8 cellular contexts compared by ENCODE assay signal in the genomic region with DNA sequence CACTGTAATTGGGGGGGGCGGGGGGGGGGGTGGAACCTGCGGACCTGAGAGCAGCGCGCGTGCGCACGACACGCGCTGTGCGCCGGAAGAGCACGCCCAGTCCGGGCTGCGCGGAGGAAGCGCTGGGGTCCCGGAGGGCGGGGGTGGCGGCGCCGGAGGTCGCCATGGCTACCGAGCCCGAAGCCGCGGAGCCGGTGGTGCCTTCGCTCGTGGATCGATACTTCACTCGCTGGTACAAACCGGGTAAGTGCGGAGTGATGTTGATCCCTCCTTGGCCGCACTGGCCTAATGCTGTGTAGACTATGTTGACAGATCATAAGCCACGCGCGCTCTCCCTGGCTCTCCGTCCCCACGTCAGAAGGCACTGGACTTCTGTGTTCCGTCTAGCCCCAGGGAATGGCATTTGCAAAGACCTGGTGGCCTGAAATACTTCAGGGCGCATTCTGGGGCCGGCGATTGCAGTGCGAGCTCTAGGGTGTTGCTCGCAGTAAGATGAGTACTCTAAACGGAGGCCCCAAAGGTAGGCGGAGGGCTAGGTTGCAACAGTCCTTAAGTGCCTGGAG. TPM values are rescaled to one million over a fixed set of nuclear protein-coding genes. Genes with fewer than 3 reads are reported as not detected.
DNase-seq lines count a peak whose midpoint lies in the region; ATAC-seq and TF ChIP-seq lines count a peak whose summit lies in the region.

A gene with protein sequence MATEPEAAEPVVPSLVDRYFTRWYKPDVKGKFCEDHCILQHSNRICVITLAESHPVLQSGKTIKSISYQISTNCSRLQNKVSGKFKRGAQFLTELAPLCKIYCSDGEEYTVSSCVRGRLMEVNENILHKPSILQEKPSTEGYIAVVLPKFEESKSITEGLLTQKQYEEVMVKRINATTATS (plus strand): TSS at position 78 of the 563 bp plus-strand sequence. CDS start 87 bp downstream, at position 165.

- H3K4me3 ChIP-seq in fibroblast of villous mesenchyme (ENCODE audit: low read depth, low read length) (peak within 1 kb of the TSS; percentile 94), neural cell (ENCODE audit: low read length) (peak within 1 kb of the TSS; percentile 84)

- TF ChIP-seq CTCF in fibroblast of villous mesenchyme (IDR thresholded peaks at IDR 0.05; ENCODE audit: insufficient read depth, low read depth, low read length), result no peak
- no peak for TF ChIP-seq CTCF in neural cell (IDR thresholded peaks at IDR 0.05; ENCODE audit: poor library complexity, severe bottlenecking)

- H3K36me3 ChIP-seq in neural cell (ENCODE audit: insufficient read depth, low read length), result no peaks in the 10 kb centered on the region

- H3F3A ChIP-seq in neural cell (ENCODE audit: insufficient read depth, low read length, poor library complexity, severe bottlenecking), result peaks cover 5% of the 10 kb centered on the region

- no peak for TF ChIP-seq RAD21 in neural cell (conservative IDR thresholded peaks at IDR 0.05)

- H3K4me3 Mint-ChIP-seq in stimulated activated naive CD8-positive, alpha-beta T cell treated with anti-CD3 and anti-CD28 coated beads, Interleukin-15, amount 100 ng/mL, for 72 hours, result peak within 1 kb of the TSS; percentile 93 to 97

- H3K9me3 Mint-ChIP-seq in stimulated activated naive CD8-positive, alpha-beta T cell treated with anti-CD3 and anti-CD28 coated beads, Interleukin-15, amount 100 ng/mL, for 72 hours, result no peaks in the 10 kb centered on the region

- peaks cover 20% of the 10 kb centered on the region for H3K4me1 Mint-ChIP-seq in stimulated activated naive CD8-positive, alpha-beta T cell treated with anti-CD3 and anti-CD28 coated beads, Interleukin-15, amount 100 ng/mL, for 72 hours

- H3K4me2 ChIP-seq in neural cell (ENCODE audit: low read length), result peak within 1 kb of the TSS; percentile 88

- no peaks in the 10 kb centered on the region for H3K27me3 Mint-ChIP-seq in stimulated activated naive CD8-positive, alpha-beta T cell treated with anti-CD3 and anti-CD28 coated beads, Interleukin-15, amount 100 ng/mL, for 72 hours

- peak; percentile 82 for ATAC-seq in GM21717 (IDR thresholded peaks at IDR 0.05; ENCODE audit: unreplicated experiment)
- peak; percentile 85 for ATAC-seq in stimulated activated naive CD8-positive, alpha-beta T cell treated with anti-CD3 and anti-CD28 coated beads, Interleukin-15, amount 100 ng/mL, for 72 hours

- peak within 1 kb of the TSS; percentile 95 to 97 for H3K27ac Mint-ChIP-seq in stimulated activated naive CD8-positive, alpha-beta T cell treated with anti-CD3 and anti-CD28 coated beads, Interleukin-15, amount 100 ng/mL, for 72 hours

- H4K20me1 ChIP-seq in neural cell (ENCODE audit: insufficient read depth), result no peaks in the 10 kb centered on the region

- no peaks in the 10 kb centered on the region for H3K9me2 ChIP-seq in neural cell (ENCODE audit: insufficient read depth, low read length)

- DNase-seq in DMS53 treated with DMSO at 0.1 percent for 48 hours (lab: John Stamatoyannopoulos, UW; ENCODE audit: unreplicated experiment), result peak; percentile 30
- DNase-seq in KBM-7, result peak; percentile 81
- peak; percentile 81 for DNase-seq in RPMI7951 (ENCODE audit: low read depth)
- peak; percentile 72 for DNase-seq in activated gamma-delta T cell (lab: John Stamatoyannopoulos, UW)
- DNase-seq in fibroblast of villous mesenchyme (ENCODE audit: low read depth), result peak; percentile 81
- peak; percentile 70 to 78 for DNase-seq in stimulated activated naive CD8-positive, alpha-beta T cell treated with anti-CD3 and anti-CD28 coated beads, Interleukin-15, amount 100 ng/mL, for 72 hours

- no peak for TF ChIP-seq EP300 in neural cell (conservative IDR thresholded peaks at IDR 0.05; ENCODE audit: poor library complexity, severe bottlenecking)

- H3K9ac ChIP-seq in neural cell (ENCODE audit: low read length), result peak within 1 kb of the TSS; percentile 90

- H3K27ac ChIP-seq in neural cell (ENCODE audit: low read length), result peak within 1 kb of the TSS; percentile 90

- H2AFZ ChIP-seq in neural cell (ENCODE audit: low read depth, low read length), result peak within 1 kb of the TSS; percentile 79

- H3K9me3 ChIP-seq in neural cell (ENCODE audit: low read length), result no peaks in the 10 kb centered on the region

- in situ Hi-C loops in KBM-7 (cut with MboI; ENCODE audit: low pct_unique_long_range_greater_than_20kb, low sequenced_read_pairs), result no loop called here

- H3K27me3 ChIP-seq in neural cell (ENCODE audit: insufficient read depth, low read depth, low read length), result no peaks in the 10 kb centered on the region

- H3K79me2 ChIP-seq in neural cell (replicated peaks; ENCODE audit: insufficient read depth, low read length), result peaks cover 41% of the 10 kb centered on the region

TF ChIP-seq in neural cell, 6 proteins besides CTCF, POLR2A, EP300 and RAD21:
- TF ChIP-seq TAF1 (IDR thresholded peaks at IDR 0.05; ENCODE audit: low read depth) (no peak), MXI1 (conservative IDR thresholded peaks at IDR 0.05; ENCODE audit: poor library complexity, severe bottlenecking) (peak; percentile 95), SMC3 (conservative IDR thresholded peaks at IDR 0.05; ENCODE audit: poor library complexity) (peak; percentile 24), POLR2AphosphoS5 (IDR thresholded peaks at IDR 0.05) (peak; percentile 48), EZH2 (IDR thresholded peaks at IDR 0.05; ENCODE audit: borderline replicate concordance, insufficient read depth, low read length, poor library complexity, severe bottlenecking) (no peak)
- TF ChIP-seq, protein P1, sequence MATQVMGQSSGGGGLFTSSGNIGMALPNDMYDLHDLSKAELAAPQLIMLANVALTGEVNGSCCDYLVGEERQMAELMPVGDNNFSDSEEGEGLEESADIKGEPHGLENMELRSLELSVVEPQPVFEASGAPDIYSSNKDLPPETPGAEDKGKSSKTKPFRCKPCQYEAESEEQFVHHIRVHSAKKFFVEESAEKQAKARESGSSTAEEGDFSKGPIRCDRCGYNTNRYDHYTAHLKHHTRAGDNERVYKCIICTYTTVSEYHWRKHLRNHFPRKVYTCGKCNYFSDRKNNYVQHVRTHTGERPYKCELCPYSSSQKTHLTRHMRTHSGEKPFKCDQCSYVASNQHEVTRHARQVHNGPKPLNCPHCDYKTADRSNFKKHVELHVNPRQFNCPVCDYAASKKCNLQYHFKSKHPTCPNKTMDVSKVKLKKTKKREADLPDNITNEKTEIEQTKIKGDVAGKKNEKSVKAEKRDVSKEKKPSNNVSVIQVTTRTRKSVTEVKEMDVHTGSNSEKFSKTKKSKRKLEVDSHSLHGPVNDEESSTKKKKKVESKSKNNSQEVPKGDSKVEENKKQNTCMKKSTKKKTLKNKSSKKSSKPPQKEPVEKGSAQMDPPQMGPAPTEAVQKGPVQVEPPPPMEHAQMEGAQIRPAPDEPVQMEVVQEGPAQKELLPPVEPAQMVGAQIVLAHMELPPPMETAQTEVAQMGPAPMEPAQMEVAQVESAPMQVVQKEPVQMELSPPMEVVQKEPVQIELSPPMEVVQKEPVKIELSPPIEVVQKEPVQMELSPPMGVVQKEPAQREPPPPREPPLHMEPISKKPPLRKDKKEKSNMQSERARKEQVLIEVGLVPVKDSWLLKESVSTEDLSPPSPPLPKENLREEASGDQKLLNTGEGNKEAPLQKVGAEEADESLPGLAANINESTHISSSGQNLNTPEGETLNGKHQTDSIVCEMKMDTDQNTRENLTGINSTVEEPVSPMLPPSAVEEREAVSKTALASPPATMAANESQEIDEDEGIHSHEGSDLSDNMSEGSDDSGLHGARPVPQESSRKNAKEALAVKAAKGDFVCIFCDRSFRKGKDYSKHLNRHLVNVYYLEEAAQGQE (IDR thresholded peaks at IDR 0.05; ENCODE audit: borderline replicate concordance), result no peak
TF ChIP-seq in neural cell: peak in this region for 3.

RNA-seq across cellular contexts. Expression of the gene that starts here (rescaled TPM):
- 8.7 and 15.4 TPM in 2 replicates for total RNA-seq in RPMI7951 (2014; rRNA removed; shearing (Covaris generic))
- 6.8 and 9.9 TPM in 2 replicates for total RNA-seq in fibroblast of villous mesenchyme
- 19.9 and 21.1 TPM in 2 replicates for polyA plus RNA-seq in neural cell
- polyA minus RNA-seq in neural cell, result 12.7 and 15.3 TPM in 2 replicates

Comparison
In these comparisons a context has a peak if more than half of its experiments do, and no peak if none do; other contexts are left out.
1. Peak in every context shown above with its lines: DNase-seq, ATAC-seq, H3K4me3 ChIP-seq and H3K27ac ChIP-seq.
2. DNase-seq: peak in every context shown above with its lines; median percentile 81 in KBM-7; 81 in RPMI7951; 81 in fibroblast of villous mesenchyme; 74 in stimulated activated naive CD8-positive, alpha-beta T cell treated with anti-CD3 and anti-CD28 coated beads, Interleukin-15, amount 100 ng/mL, for 72 hours; 72 in activated gamma-delta T cell; 30 in DMS53 treated with DMSO at 0.1 percent for 48 hours.